1 cellular context compared by ENCODE assay signal in the genomic region with DNA sequence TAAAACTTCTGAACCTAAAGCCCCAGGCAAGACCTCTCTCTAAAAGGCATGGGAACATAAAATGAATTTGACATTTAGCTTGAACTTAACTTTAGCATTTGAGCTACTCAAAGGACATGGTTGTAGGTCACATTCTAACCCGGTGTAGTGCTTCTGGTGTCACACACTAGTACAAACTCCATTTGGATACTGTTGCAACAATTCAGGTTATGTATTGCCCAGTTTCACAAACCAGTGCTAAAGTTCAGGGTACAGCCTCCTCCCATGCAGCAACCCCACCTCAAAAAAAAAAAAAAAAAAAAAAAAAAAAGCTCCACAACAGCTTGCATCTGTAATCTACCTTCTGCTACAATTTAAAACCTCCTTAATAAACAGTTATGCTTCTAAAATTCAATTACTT.
TF ChIP-seq lines count a peak whose summit lies in the region.

No MANE protein-coding gene starts in this region.

TF ChIP-seq in HepG2, 621 proteins besides CTCF, POLR2A, EP300 and RAD21 (continued from another document and continues in another):
- TF ChIP-seq, protein P1, sequence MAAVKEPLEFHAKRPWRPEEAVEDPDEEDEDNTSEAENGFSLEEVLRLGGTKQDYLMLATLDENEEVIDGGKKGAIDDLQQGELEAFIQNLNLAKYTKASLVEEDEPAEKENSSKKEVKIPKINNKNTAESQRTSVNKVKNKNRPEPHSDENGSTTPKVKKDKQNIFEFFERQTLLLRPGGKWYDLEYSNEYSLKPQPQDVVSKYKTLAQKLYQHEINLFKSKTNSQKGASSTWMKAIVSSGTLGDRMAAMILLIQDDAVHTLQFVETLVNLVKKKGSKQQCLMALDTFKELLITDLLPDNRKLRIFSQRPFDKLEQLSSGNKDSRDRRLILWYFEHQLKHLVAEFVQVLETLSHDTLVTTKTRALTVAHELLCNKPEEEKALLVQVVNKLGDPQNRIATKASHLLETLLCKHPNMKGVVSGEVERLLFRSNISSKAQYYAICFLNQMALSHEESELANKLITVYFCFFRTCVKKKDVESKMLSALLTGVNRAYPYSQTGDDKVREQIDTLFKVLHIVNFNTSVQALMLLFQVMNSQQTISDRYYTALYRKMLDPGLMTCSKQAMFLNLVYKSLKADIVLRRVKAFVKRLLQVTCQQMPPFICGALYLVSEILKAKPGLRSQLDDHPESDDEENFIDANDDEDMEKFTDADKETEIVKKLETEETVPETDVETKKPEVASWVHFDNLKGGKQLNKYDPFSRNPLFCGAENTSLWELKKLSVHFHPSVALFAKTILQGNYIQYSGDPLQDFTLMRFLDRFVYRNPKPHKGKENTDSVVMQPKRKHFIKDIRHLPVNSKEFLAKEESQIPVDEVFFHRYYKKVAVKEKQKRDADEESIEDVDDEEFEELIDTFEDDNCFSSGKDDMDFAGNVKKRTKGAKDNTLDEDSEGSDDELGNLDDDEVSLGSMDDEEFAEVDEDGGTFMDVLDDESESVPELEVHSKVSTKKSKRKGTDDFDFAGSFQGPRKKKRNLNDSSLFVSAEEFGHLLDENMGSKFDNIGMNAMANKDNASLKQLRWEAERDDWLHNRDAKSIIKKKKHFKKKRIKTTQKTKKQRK (IDR thresholded peaks at IDR 0.05; ENCODE audit: low read length), result no peak
- TF ChIP-seq ZNF33A (CRISPR knock-in tag; IDR thresholded peaks at IDR 0.05; ENCODE audit: borderline replicate concordance), result no peak
- TF ChIP-seq ATRX (CRISPR knock-in tag; IDR thresholded peaks at IDR 0.05; ENCODE audit: borderline replicate concordance), result no peak
- peak; percentile 9; the same call in 1 of the 2 replicates for TF ChIP-seq STAG1 (CRISPR knock-in tag; IDR thresholded peaks at IDR 0.05)
- peak; percentile 20; the same call in 1 of the 2 replicates for TF ChIP-seq GABPB1 (CRISPR knock-in tag; IDR thresholded peaks at IDR 0.05)
- no peak for TF ChIP-seq ZNF337 (CRISPR knock-in tag; IDR thresholded peaks at IDR 0.05; ENCODE audit: borderline replicate concordance, low read depth)
- TF ChIP-seq ZNF616 (CRISPR knock-in tag; IDR thresholded peaks at IDR 0.05; ENCODE audit: low read depth), result no peak
- no peak for TF ChIP-seq ZNF552 (CRISPR knock-in tag; IDR thresholded peaks at IDR 0.05; ENCODE audit: borderline replicate concordance)
- TF ChIP-seq ZBTB7B (CRISPR knock-in tag; IDR thresholded peaks at IDR 0.05), result no peak
- TF ChIP-seq, protein P2, sequence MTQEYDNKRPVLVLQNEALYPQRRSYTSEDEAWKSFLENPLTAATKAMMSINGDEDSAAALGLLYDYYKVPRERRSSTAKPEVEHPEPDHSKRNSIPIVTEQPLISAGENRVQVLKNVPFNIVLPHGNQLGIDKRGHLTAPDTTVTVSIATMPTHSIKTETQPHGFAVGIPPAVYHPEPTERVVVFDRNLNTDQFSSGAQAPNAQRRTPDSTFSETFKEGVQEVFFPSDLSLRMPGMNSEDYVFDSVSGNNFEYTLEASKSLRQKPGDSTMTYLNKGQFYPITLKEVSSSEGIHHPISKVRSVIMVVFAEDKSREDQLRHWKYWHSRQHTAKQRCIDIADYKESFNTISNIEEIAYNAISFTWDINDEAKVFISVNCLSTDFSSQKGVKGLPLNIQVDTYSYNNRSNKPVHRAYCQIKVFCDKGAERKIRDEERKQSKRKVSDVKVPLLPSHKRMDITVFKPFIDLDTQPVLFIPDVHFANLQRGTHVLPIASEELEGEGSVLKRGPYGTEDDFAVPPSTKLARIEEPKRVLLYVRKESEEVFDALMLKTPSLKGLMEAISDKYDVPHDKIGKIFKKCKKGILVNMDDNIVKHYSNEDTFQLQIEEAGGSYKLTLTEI (CRISPR knock-in tag; conservative IDR thresholded peaks at IDR 0.05), result no peak
- no peak for TF ChIP-seq DNMT3B (CRISPR knock-in tag; conservative IDR thresholded peaks at IDR 0.05)
- no peak for TF ChIP-seq TMF1 (CRISPR knock-in tag; IDR thresholded peaks at IDR 0.05; ENCODE audit: low read depth)
- TF ChIP-seq, protein P3, sequence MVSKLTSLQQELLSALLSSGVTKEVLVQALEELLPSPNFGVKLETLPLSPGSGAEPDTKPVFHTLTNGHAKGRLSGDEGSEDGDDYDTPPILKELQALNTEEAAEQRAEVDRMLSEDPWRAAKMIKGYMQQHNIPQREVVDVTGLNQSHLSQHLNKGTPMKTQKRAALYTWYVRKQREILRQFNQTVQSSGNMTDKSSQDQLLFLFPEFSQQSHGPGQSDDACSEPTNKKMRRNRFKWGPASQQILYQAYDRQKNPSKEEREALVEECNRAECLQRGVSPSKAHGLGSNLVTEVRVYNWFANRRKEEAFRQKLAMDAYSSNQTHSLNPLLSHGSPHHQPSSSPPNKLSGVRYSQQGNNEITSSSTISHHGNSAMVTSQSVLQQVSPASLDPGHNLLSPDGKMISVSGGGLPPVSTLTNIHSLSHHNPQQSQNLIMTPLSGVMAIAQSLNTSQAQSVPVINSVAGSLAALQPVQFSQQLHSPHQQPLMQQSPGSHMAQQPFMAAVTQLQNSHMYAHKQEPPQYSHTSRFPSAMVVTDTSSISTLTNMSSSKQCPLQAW (CRISPR knock-in tag; IDR thresholded peaks at IDR 0.05), result no peak
- TF ChIP-seq ISL2 (CRISPR knock-in tag; IDR thresholded peaks at IDR 0.05), result peak; percentile 83
- TF ChIP-seq ZNF382 (CRISPR knock-in tag; IDR thresholded peaks at IDR 0.05; ENCODE audit: borderline replicate concordance), result no peak
- no peak for TF ChIP-seq ZNF235 (CRISPR knock-in tag; IDR thresholded peaks at IDR 0.05; ENCODE audit: borderline replicate concordance)
- no peak for TF ChIP-seq ZNF547 (CRISPR knock-in tag; IDR thresholded peaks at IDR 0.05)
- TF ChIP-seq, protein P4, sequence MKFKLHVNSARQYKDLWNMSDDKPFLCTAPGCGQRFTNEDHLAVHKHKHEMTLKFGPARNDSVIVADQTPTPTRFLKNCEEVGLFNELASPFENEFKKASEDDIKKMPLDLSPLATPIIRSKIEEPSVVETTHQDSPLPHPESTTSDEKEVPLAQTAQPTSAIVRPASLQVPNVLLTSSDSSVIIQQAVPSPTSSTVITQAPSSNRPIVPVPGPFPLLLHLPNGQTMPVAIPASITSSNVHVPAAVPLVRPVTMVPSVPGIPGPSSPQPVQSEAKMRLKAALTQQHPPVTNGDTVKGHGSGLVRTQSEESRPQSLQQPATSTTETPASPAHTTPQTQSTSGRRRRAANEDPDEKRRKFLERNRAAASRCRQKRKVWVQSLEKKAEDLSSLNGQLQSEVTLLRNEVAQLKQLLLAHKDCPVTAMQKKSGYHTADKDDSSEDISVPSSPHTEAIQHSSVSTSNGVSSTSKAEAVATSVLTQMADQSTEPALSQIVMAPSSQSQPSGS (CRISPR knock-in tag; IDR thresholded peaks at IDR 0.05), result peak; percentile 79
- no peak for TF ChIP-seq RORA (CRISPR knock-in tag; IDR thresholded peaks at IDR 0.05)
- TF ChIP-seq, protein P5, sequence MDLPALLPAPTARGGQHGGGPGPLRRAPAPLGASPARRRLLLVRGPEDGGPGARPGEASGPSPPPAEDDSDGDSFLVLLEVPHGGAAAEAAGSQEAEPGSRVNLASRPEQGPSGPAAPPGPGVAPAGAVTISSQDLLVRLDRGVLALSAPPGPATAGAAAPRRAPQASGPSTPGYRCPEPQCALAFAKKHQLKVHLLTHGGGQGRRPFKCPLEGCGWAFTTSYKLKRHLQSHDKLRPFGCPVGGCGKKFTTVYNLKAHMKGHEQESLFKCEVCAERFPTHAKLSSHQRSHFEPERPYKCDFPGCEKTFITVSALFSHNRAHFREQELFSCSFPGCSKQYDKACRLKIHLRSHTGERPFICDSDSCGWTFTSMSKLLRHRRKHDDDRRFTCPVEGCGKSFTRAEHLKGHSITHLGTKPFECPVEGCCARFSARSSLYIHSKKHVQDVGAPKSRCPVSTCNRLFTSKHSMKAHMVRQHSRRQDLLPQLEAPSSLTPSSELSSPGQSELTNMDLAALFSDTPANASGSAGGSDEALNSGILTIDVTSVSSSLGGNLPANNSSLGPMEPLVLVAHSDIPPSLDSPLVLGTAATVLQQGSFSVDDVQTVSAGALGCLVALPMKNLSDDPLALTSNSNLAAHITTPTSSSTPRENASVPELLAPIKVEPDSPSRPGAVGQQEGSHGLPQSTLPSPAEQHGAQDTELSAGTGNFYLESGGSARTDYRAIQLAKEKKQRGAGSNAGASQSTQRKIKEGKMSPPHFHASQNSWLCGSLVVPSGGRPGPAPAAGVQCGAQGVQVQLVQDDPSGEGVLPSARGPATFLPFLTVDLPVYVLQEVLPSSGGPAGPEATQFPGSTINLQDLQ (CRISPR knock-in tag; IDR thresholded peaks at IDR 0.05), result no peak
- TF ChIP-seq MLLT10 (CRISPR knock-in tag; IDR thresholded peaks at IDR 0.05), result no peak
- TF ChIP-seq ZNF839 (CRISPR knock-in tag; IDR thresholded peaks at IDR 0.05; ENCODE audit: borderline replicate concordance), result no peak
- TF ChIP-seq PCBP1 (IDR thresholded peaks at IDR 0.05; ENCODE audit: borderline replicate concordance, low read depth, low read length), result no peak
- no peak for TF ChIP-seq ZNF354B (CRISPR knock-in tag; IDR thresholded peaks at IDR 0.05)
- TF ChIP-seq SP140L (CRISPR knock-in tag; IDR thresholded peaks at IDR 0.05; ENCODE audit: borderline replicate concordance), result no peak
- TF ChIP-seq, protein P6, sequence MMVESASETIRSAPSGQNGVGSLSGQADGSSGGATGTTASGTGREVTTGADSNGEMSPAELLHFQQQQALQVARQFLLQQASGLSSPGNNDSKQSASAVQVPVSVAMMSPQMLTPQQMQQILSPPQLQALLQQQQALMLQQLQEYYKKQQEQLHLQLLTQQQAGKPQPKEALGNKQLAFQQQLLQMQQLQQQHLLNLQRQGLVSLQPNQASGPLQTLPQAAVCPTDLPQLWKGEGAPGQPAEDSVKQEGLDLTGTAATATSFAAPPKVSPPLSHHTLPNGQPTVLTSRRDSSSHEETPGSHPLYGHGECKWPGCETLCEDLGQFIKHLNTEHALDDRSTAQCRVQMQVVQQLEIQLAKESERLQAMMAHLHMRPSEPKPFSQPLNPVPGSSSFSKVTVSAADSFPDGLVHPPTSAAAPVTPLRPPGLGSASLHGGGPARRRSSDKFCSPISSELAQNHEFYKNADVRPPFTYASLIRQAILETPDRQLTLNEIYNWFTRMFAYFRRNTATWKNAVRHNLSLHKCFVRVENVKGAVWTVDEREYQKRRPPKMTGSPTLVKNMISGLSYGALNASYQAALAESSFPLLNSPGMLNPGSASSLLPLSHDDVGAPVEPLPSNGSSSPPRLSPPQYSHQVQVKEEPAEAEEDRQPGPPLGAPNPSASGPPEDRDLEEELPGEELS (CRISPR knock-in tag; IDR thresholded peaks at IDR 0.05), result peak; percentile 82
- peak; percentile 52; the same call in 1 of the 2 replicates for TF ChIP-seq HDAC1 (CRISPR knock-in tag; IDR thresholded peaks at IDR 0.05)
- no peak for TF ChIP-seq MAZ (IDR thresholded peaks at IDR 0.05; ENCODE audit: borderline replicate concordance, low read depth, low read length)
- TF ChIP-seq MAZ (CRISPR knock-in tag; IDR thresholded peaks at IDR 0.05; ENCODE audit: low read depth), result no peak
- TF ChIP-seq ZNF101 (CRISPR knock-in tag; IDR thresholded peaks at IDR 0.05; ENCODE audit: borderline replicate concordance, low read depth), result no peak
- peak; percentile 28; the same call in 1 of the 2 replicates for TF ChIP-seq ZNF652 (CRISPR knock-in tag; IDR thresholded peaks at IDR 0.05; ENCODE audit: borderline replicate concordance, low read depth)
- no peak for TF ChIP-seq CREB1 (IDR thresholded peaks at IDR 0.05)
- TF ChIP-seq CREB1 (CRISPR knock-in tag; IDR thresholded peaks at IDR 0.05), result peak; percentile 62
- no peak for TF ChIP-seq IKZF1 (IDR thresholded peaks at IDR 0.05)
- TF ChIP-seq GATAD1 (CRISPR knock-in tag; IDR thresholded peaks at IDR 0.05), result peak; percentile 35; the same call in 1 of the 2 replicates
- TF ChIP-seq, protein P7, sequence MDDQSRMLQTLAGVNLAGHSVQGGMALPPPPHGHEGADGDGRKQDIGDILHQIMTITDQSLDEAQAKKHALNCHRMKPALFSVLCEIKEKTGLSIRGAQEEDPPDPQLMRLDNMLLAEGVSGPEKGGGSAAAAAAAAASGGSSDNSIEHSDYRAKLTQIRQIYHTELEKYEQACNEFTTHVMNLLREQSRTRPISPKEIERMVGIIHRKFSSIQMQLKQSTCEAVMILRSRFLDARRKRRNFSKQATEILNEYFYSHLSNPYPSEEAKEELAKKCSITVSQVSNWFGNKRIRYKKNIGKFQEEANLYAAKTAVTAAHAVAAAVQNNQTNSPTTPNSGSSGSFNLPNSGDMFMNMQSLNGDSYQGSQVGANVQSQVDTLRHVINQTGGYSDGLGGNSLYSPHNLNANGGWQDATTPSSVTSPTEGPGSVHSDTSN (CRISPR knock-in tag; IDR thresholded peaks at IDR 0.05; ENCODE audit: borderline replicate concordance), result no peak
- TF ChIP-seq EHMT2 (IDR thresholded peaks at IDR 0.05; ENCODE audit: borderline replicate concordance, low read depth, low read length), result no peak
- TF ChIP-seq EZH2 (conservative IDR thresholded peaks at IDR 0.05; ENCODE audit: low read depth, low read length), result no peak
- no peak for TF ChIP-seq ZNF138 (CRISPR knock-in tag; IDR thresholded peaks at IDR 0.05; ENCODE audit: low read depth)
- no peak for TF ChIP-seq SRF (IDR thresholded peaks at IDR 0.05; ENCODE audit: low read depth, low read length)
- TF ChIP-seq, protein P8, sequence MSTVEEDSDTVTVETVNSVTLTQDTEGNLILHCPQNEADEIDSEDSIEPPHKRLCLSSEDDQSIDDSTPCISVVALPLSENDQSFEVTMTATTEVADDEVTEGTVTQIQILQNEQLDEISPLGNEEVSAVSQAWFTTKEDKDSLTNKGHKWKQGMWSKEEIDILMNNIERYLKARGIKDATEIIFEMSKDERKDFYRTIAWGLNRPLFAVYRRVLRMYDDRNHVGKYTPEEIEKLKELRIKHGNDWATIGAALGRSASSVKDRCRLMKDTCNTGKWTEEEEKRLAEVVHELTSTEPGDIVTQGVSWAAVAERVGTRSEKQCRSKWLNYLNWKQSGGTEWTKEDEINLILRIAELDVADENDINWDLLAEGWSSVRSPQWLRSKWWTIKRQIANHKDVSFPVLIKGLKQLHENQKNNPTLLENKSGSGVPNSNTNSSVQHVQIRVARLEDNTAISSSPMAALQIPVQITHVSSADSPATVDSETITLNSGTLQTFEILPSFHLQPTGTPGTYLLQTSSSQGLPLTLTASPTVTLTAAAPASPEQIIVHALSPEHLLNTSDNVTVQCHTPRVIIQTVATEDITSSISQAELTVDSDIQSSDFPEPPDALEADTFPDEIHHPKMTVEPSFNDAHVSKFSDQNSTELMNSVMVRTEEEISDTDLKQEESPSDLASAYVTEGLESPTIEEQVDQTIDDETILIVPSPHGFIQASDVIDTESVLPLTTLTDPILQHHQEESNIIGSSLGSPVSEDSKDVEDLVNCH (CRISPR knock-in tag; IDR thresholded peaks at IDR 0.05), result no peak
